In genomic region chr22:32132783-32133182, GRCh38 we compare ENCODE assay signal across 41 cellular contexts. TPM values are rescaled to one million over a fixed set of nuclear protein-coding genes. Genes with fewer than 3 reads are reported as not detected.
"Had no signal": no experiment of that assay in that cellular context is flagged by ENCODE, and none has a peak within 500 bp of the region (broad histone marks: within the 10 kb centered on the region; RNA-seq: fewer than 3 reads in every experiment).

No MANE protein-coding gene starts in this region.

- ATAC-seq: activated naive CD4-positive, alpha-beta T cell treated with anti-CD3 and anti-CD28 coated beads, Interleukin-2, amount 50 U/mL, for 72 hours; activated naive CD8-positive, alpha-beta T cell treated with anti-CD3 and anti-CD28 coated beads, Interleukin-2, amount 50 U/mL, for 24 hours; activated T-cell treated with anti-CD3 and anti-CD28 coated beads, Interleukin-2, amount 50 U/mL, for 4 hours; activated T-cell treated with anti-CD3 and anti-CD28 coated beads, Interleukin-2, amount 50 U/mL, for 72 hours; activated T-helper 17 cell treated with anti-CD3 and anti-CD28 coated beads, Interleukin-2, amount 50 U/mL, for 72 hours; body of pancreas had no signal

- H3K36me3 Mint-ChIP-seq: activated naive CD4-positive, alpha-beta T cell treated with anti-CD3 and anti-CD28 coated beads, Interleukin-2, amount 50 U/mL, for 24 hours; activated naive CD8-positive, alpha-beta T cell; activated naive CD8-positive, alpha-beta T cell treated with anti-CD3 and anti-CD28 coated beads, Interleukin-2, amount 10 ng/mL, durations not matched to agents 7 days and 5 days; brain had no signal

- H3K27me3 Mint-ChIP-seq: activated naive CD4-positive, alpha-beta T cell treated with anti-CD3 and anti-CD28 coated beads, Interleukin-2, amount 50 U/mL, for 24 hours; activated naive CD8-positive, alpha-beta T cell; activated naive CD8-positive, alpha-beta T cell treated with anti-CD3 and anti-CD28 coated beads for 36 hours; activated naive CD8-positive, alpha-beta T cell treated with anti-CD3 and anti-CD28 coated beads, Interleukin-2, amount 10 ng/mL, durations not matched to agents 7 days and 5 days; activated naive CD8-positive, alpha-beta T cell treated with anti-CD3 and anti-CD28 coated beads, Interleukin-2, amount 50 U/mL, for 24 hours; activated T-cell treated with anti-CD3 and anti-CD28 coated beads, Interleukin-2, amount 50 U/mL, for 24 hours; activated T-helper 17 cell treated with anti-CD3 and anti-CD28 coated beads, Interleukin-2, amount 50 U/mL, for 72 hours; central memory CD8-positive, alpha-beta T cell had no signal

- H3K27ac Mint-ChIP-seq: activated naive CD4-positive, alpha-beta T cell treated with anti-CD3 and anti-CD28 coated beads for 36 hours; activated naive CD4-positive, alpha-beta T cell treated with anti-CD3 and anti-CD28 coated beads, Interleukin-2, amount 10 ng/mL, durations not matched to agents 7 days and 5 days; activated naive CD4-positive, alpha-beta T cell treated with anti-CD3 and anti-CD28 coated beads, Interleukin-2, amount 50 U/mL, for 24 hours; activated naive CD4-positive, alpha-beta T cell treated with anti-CD3 and anti-CD28 coated beads, Interleukin-2, amount 50 U/mL, for 72 hours; activated naive CD8-positive, alpha-beta T cell; activated naive CD8-positive, alpha-beta T cell treated with anti-CD3 and anti-CD28 coated beads for 36 hours; activated naive CD8-positive, alpha-beta T cell treated with anti-CD3 and anti-CD28 coated beads, Interleukin-2, amount 10 ng/mL, durations not matched to agents 7 days and 5 days; activated naive CD8-positive, alpha-beta T cell treated with anti-CD3 and anti-CD28 coated beads, Interleukin-2, amount 50 U/mL, for 24 hours; activated T-cell treated with anti-CD3 and anti-CD28 coated beads, Interleukin-2, amount 50 U/mL, for 24 hours; activated T-cell treated with anti-CD3 and anti-CD28 coated beads, Interleukin-2, amount 50 U/mL, for 72 hours; activated T-helper 1 cell treated with anti-CD3 and anti-CD28 coated beads, Interleukin-12 subunit alpha, Interleukin-12 subunit beta, Interleukin-2, Interleukin-4 antibody, amounts not matched to agents 30 ng/mL and 10 ng/mL and 1 ng/mL, durations not matched to agents 14 hours and 24 hours and 36 hours; activated T-helper 17 cell treated with anti-CD3 and anti-CD28 coated beads, Interleukin-2, amount 50 U/mL, for 72 hours; activated T-helper 2 cell treated with anti-CD3 and anti-CD28 coated beads, Interferon-gamma antibody, Interleukin-2, Interleukin-4, amounts not matched to agents 10 μg/mL and 5 μg/mL and 100 μg/mL, durations not matched to agents 14 hours and 24 hours and 36 hours; brain had no signal

- DNase-seq: activated effector memory CD4-positive, alpha-beta T cell treated with anti-CD3 and anti-CD28 coated beads, Interleukin-2, amount 50 U/mL, for 16 hours; activated effector memory CD4-positive, alpha-beta T cell treated with Interleukin-2 at 50 U/mL for 16 hours; activated gamma-delta T cell; activated gamma-delta T cell treated with Interleukin-2 at 50 U/mL for 16 hours; activated naive CD4-positive, alpha-beta T cell; activated naive CD4-positive, alpha-beta T cell treated with anti-CD3 and anti-CD28 coated beads for 36 hours; activated naive CD4-positive, alpha-beta T cell treated with anti-CD3 and anti-CD28 coated beads, Interleukin-2, amount 10 ng/mL, durations not matched to agents 7 days and 5 days; activated naive CD4-positive, alpha-beta T cell treated with anti-CD3 and anti-CD28 coated beads, Interleukin-2, amount 50 U/mL, for 16 hours; activated naive CD4-positive, alpha-beta T cell treated with Interleukin-2 at 50 U/mL for 16 hours; activated naive CD8-positive, alpha-beta T cell treated with anti-CD3 and anti-CD28 coated beads for 36 hours; activated naive CD8-positive, alpha-beta T cell treated with anti-CD3 and anti-CD28 coated beads, Interleukin-2, amount 10 ng/mL, durations not matched to agents 7 days and 5 days; activated naive CD8-positive, alpha-beta T cell treated with anti-CD3 and anti-CD28 coated beads, Interleukin-2, amount 50 U/mL, for 24 hours; activated T-cell treated with anti-CD3 and anti-CD28 coated beads, Interleukin-2, amount 50 U/mL, for 24 hours; activated T-cell treated with anti-CD3 and anti-CD28 coated beads, Interleukin-2, amount 50 U/mL, for 4 hours; activated T-cell treated with anti-CD3 and anti-CD28 coated beads, Interleukin-2, amount 50 U/mL, for 48 hours; activated T-cell treated with anti-CD3 and anti-CD28 coated beads, Interleukin-2, amount 50 U/mL, for 72 hours; adrenal gland; amniotic stem cell; amygdala; anterior cingulate cortex; aorta; body of pancreas; brain microvascular endothelial cell; caudate nucleus; central memory CD4-positive, alpha-beta T cell; cerebellar nuclear complex had no signal

- H3K4me1 Mint-ChIP-seq: brain had no signal

- H3K4me3 Mint-ChIP-seq: activated naive CD4-positive, alpha-beta T cell treated with anti-CD3 and anti-CD28 coated beads for 36 hours; activated naive CD4-positive, alpha-beta T cell treated with anti-CD3 and anti-CD28 coated beads, Interleukin-2, amount 10 ng/mL, durations not matched to agents 7 days and 5 days; activated naive CD4-positive, alpha-beta T cell treated with anti-CD3 and anti-CD28 coated beads, Interleukin-2, amount 50 U/mL, for 24 hours; activated naive CD8-positive, alpha-beta T cell; activated naive CD8-positive, alpha-beta T cell treated with anti-CD3 and anti-CD28 coated beads for 36 hours; activated naive CD8-positive, alpha-beta T cell treated with anti-CD3 and anti-CD28 coated beads, Interleukin-2, amount 10 ng/mL, durations not matched to agents 7 days and 5 days; activated naive CD8-positive, alpha-beta T cell treated with anti-CD3 and anti-CD28 coated beads, Interleukin-2, amount 50 U/mL, for 24 hours; activated T-cell treated with anti-CD3 and anti-CD28 coated beads, Interleukin-2, amount 50 U/mL, for 24 hours; activated T-cell treated with anti-CD3 and anti-CD28 coated beads, Interleukin-2, amount 50 U/mL, for 4 hours; activated T-cell treated with anti-CD3 and anti-CD28 coated beads, Interleukin-2, amount 50 U/mL, for 72 hours; activated T-helper 1 cell treated with anti-CD3 and anti-CD28 coated beads, Interleukin-12 subunit alpha, Interleukin-12 subunit beta, Interleukin-2, Interleukin-4 antibody, amounts not matched to agents 30 ng/mL and 10 ng/mL and 1 ng/mL, durations not matched to agents 14 hours and 24 hours and 36 hours; activated T-helper 17 cell treated with anti-CD3 and anti-CD28 coated beads, Interleukin-2, amount 50 U/mL, for 72 hours; brain; central memory CD8-positive, alpha-beta T cell had no signal

- H3K9me3 Mint-ChIP-seq: activated naive CD4-positive, alpha-beta T cell treated with anti-CD3 and anti-CD28 coated beads for 36 hours; activated naive CD4-positive, alpha-beta T cell treated with anti-CD3 and anti-CD28 coated beads, Interleukin-2, amount 10 ng/mL, durations not matched to agents 7 days and 5 days; activated naive CD4-positive, alpha-beta T cell treated with anti-CD3 and anti-CD28 coated beads, Interleukin-2, amount 50 U/mL, for 24 hours; activated naive CD4-positive, alpha-beta T cell treated with anti-CD3 and anti-CD28 coated beads, Interleukin-2, amount 50 U/mL, for 72 hours; activated naive CD8-positive, alpha-beta T cell treated with anti-CD3 and anti-CD28 coated beads for 36 hours; activated naive CD8-positive, alpha-beta T cell treated with anti-CD3 and anti-CD28 coated beads, Interleukin-2, amount 10 ng/mL, durations not matched to agents 7 days and 5 days; activated naive CD8-positive, alpha-beta T cell treated with anti-CD3 and anti-CD28 coated beads, Interleukin-2, amount 50 U/mL, for 24 hours; activated T-cell treated with anti-CD3 and anti-CD28 coated beads, Interleukin-2, amount 50 U/mL, for 24 hours; activated T-cell treated with anti-CD3 and anti-CD28 coated beads, Interleukin-2, amount 50 U/mL, for 4 hours; activated T-cell treated with anti-CD3 and anti-CD28 coated beads, Interleukin-2, amount 50 U/mL, for 72 hours; activated T-helper 1 cell treated with anti-CD3 and anti-CD28 coated beads, Interleukin-12 subunit alpha, Interleukin-12 subunit beta, Interleukin-2, Interleukin-4 antibody, amounts not matched to agents 30 ng/mL and 10 ng/mL and 1 ng/mL, durations not matched to agents 14 hours and 24 hours and 36 hours; activated T-helper 17 cell treated with anti-CD3 and anti-CD28 coated beads, Interleukin-2, amount 50 U/mL, for 72 hours; activated T-helper 2 cell treated with anti-CD3 and anti-CD28 coated beads, Interferon-gamma antibody, Interleukin-2, Interleukin-4, amounts not matched to agents 10 μg/mL and 5 μg/mL and 100 μg/mL, durations not matched to agents 14 hours and 24 hours and 36 hours; brain; central memory CD8-positive, alpha-beta T cell had no signal

- H3K4me3 ChIP-seq: adrenal gland, ascending aorta, body of pancreas, breast epithelium, cardiac muscle cell had no signal

RNA-seq across cellular contexts. Expression of gene C22orf42, which starts 26.3 kb away (rescaled TPM):
- total RNA-seq: activated naive CD4-positive, alpha-beta T cell treated with anti-CD3 and anti-CD28 coated beads for 36 hours; activated naive CD4-positive, alpha-beta T cell treated with anti-CD3 and anti-CD28 coated beads, Interleukin-2, amount 50 U/mL, for 72 hours; activated naive CD8-positive, alpha-beta T cell treated with anti-CD3 and anti-CD28 coated beads for 36 hours; activated naive CD8-positive, alpha-beta T cell treated with anti-CD3 and anti-CD28 coated beads, Interleukin-2, amount 10 ng/mL, durations not matched to agents 7 days and 5 days; activated T-cell treated with anti-CD3 and anti-CD28 coated beads, Interleukin-2, amount 50 U/mL, for 4 hours; activated T-cell treated with anti-CD3 and anti-CD28 coated beads, Interleukin-2, amount 50 U/mL, for 72 hours; activated T-helper 1 cell treated with anti-CD3 and anti-CD28 coated beads, Interleukin-12 subunit alpha, Interleukin-12 subunit beta, Interleukin-2, Interleukin-4 antibody, amounts not matched to agents 30 ng/mL and 10 ng/mL and 1 ng/mL, durations not matched to agents 14 hours and 24 hours and 36 hours; activated T-helper 17 cell treated with anti-CD3 and anti-CD28 coated beads, Interleukin-2, amount 50 U/mL, for 72 hours; activated T-helper 2 cell treated with anti-CD3 and anti-CD28 coated beads, Interferon-gamma antibody, Interleukin-2, Interleukin-4, amounts not matched to agents 10 μg/mL and 5 μg/mL and 100 μg/mL, durations not matched to agents 14 hours and 24 hours and 36 hours; aorta; ascending aorta; astrocyte; breast epithelium; bronchial epithelial cell; cardiac muscle cell; cardiac septum; chondrocyte had no signal
- polyA plus RNA-seq: aorta, cardiac muscle cell had no signal
